ENCODE assay signal across 20 cellular contexts in the genomic region with DNA sequence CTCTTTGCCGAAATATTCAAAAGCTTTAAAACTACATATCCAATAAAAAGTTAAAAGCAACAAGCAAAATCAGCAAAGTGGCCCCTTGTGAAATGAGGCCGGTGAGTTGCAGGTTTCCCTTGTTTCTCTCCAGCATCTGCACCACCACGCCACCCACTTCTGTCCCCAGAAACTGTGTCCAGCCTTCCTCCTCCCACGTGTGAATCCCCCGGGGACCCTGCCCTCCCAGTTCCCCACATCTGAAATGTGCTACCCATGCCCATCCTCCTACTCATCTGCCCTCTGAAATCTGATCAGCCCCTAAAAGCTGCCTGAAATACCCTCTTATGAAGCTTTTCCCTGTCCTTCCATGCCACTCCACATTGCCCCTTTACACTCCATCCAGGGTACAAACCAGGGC. TPM values are rescaled to one million over a fixed set of nuclear protein-coding genes. Genes with fewer than 3 reads are reported as not detected.
A peak's percentile ranks its signal among the peaks of the same experiment; 100 is the strongest.
DNase-seq lines count a peak whose midpoint lies in the region; ATAC-seq, FAIRE-seq and TF ChIP-seq lines count a peak whose summit lies in the region.
"Had no signal": no experiment of that assay in that cellular context is flagged by ENCODE, and none has a peak within 500 bp of the region (broad histone marks: within the 10 kb centered on the region; RNA-seq: fewer than 3 reads in every experiment).

No MANE protein-coding gene starts in this region.

- H3K4ac ChIP-seq in H1 (replicated peaks; ENCODE audit: insufficient read length, low read depth, low read length) = no peak overlapping the region

- no peak for TF ChIP-seq POLR2A in H1 (IDR thresholded peaks at IDR 0.05; ENCODE audit: control extremely low read depth in 1 of 2, low read depth in 2 of 2, low read length in 2 of 2)
- TF ChIP-seq POLR2A in upper lobe of left lung (IDR thresholded peaks at IDR 0.05) = no peak

- FAIRE-seq in H1 (lab: Jason Lieb, UNC) = no peak
- FAIRE-seq: G401.6, RCC 7860 had no signal

- DNase-seq in NCI-H524 (lab: John Stamatoyannopoulos, UW) (peak; percentile 0 to 35), NCI-H524 treated with DMSO at 0.1 percent for 48 hours (lab: John Stamatoyannopoulos, UW) (no peak), OCI-LY7 (ENCODE audit: low spot score) (no peak), H1 (ENCODE audit: low read depth in 1 of 2, low spot score in 2 of 2) (no peak), upper lobe of left lung (no peak), upper lobe of right lung (no peak), GDM1 (lab: John Stamatoyannopoulos, UW) (no peak)
- DNase-seq: Caco-2, NCI-H1092, NCI-H1694 treated with DMSO at 0.1 percent for 48 hours, NCI-H446 treated with DMSO at 0.1 percent for 48 hours, NCI-H82, SHP77 had no signal

- H2AFZ ChIP-seq in OCI-LY7 (ENCODE audit: low read length) (no peak overlapping the region), H1 (ENCODE audit: low read length) (no peak overlapping the region)

- H3K27me3 ChIP-seq in H1 (replicated peaks in 1 of 4; ENCODE audit: control insufficient read depth in 3 of 4, extremely low read depth in 1 of 4, insufficient read depth in 3 of 4, low read length in 3 of 4) = peaks cover 5 to 26% (median 23%) of the 10 kb centered on the region in 4 experiments
- H3K27me3 ChIP-seq in upper lobe of left lung = peaks cover 0 to 7% (median 3%) of the 10 kb centered on the region in 4 donors
- peaks cover 16% of the 10 kb centered on the region for H3K27me3 ChIP-seq in upper lobe of right lung

- H3K14ac ChIP-seq in H1 (ENCODE audit: insufficient read length) = no peak overlapping the region

- TF ChIP-seq CTCF in OCI-LY7 (conservative IDR thresholded peaks at IDR 0.05; ENCODE audit: low read length) (no peak), H1 (IDR thresholded peaks at IDR 0.05; ENCODE audit: control extremely low read depth in 1 of 3, insufficient read depth in 1 of 3, low read depth in 1 of 3, low read length in 3 of 3) (no peak), upper lobe of left lung (IDR thresholded peaks at IDR 0.05) (no peak), upper lobe of right lung (IDR thresholded peaks at IDR 0.05) (no peak)

- no peak overlapping the region for H3K9ac ChIP-seq in H1 (replicated peaks in 1 of 4; ENCODE audit: extremely low read depth in 1 of 4, low read depth in 3 of 4, low read length in 3 of 4)

- no peak overlapping the region for H2BK120ac ChIP-seq in H1 (replicated peaks; ENCODE audit: low read depth, low read length)

- no peaks in the 10 kb centered on the region for H3K79me1 ChIP-seq in H1 (ENCODE audit: low read depth, low read length)

- peaks cover 73% of the 10 kb centered on the region for H3K36me3 ChIP-seq in OCI-LY7 (ENCODE audit: insufficient read depth, low read length)
- H3K36me3 ChIP-seq in H1 (ENCODE audit: control insufficient read depth in 2 of 4, insufficient read depth in 4 of 4, low read length in 3 of 4) = no peaks in the 10 kb centered on the region
- peaks cover 0 to under 1% (median 0%) of the 10 kb centered on the region in 4 donors for H3K36me3 ChIP-seq in upper lobe of left lung
- H3K36me3 ChIP-seq in upper lobe of right lung = peaks cover 2% of the 10 kb centered on the region
- H3K36me3 ChIP-seq: HAP-1 had no signal

- BruUV-seq in OCI-LY7 (replicated peaks; lab: Mats Ljungman, UMichigan) = no TSS peak

- POLR2A ChIA-PET in OCI-LY7 (lab: Charles Lee) (interaction anchor here (1.2 to 1.3 kb wide), 2 partner anchors 19 to 126 kb away, joined by 3 to 4 read pairs; no protein-coding TSS in a partner anchor), H1 (lab: Charles Lee; ENCODE audit: partially characterized antibody) (interaction anchor here (1.3 kb wide), 1 partner anchor 9 kb away, joined by 3 read pairs; no protein-coding TSS in a partner anchor)

- intact Hi-C loops in OCI-LY7 (cut with micrococcal nuclease; ENCODE audit: unreplicated experiment) = loop anchor here (2.0 kb wide), 1 partner anchor 19 kb away; no protein-coding TSS in a partner anchor
- intact Hi-C loops in upper lobe of right lung (cut with DNase I) = no loop called here

- no peak overlapping the region for H4K91ac ChIP-seq in H1 (replicated peaks; ENCODE audit: insufficient read length, low read length)

- no peak for TF ChIP-seq RAD21 in H1 (IDR thresholded peaks at IDR 0.05 in 1 of 2, conservative IDR thresholded peaks at IDR 0.05 in 1 of 2; ENCODE audit: low read depth in 2 of 2, low read length in 2 of 2)

- H3K79me2 ChIP-seq in OCI-LY7 (ENCODE audit: insufficient read depth, low read depth, low read length) (peaks cover 55% of the 10 kb centered on the region), H1 (ENCODE audit: control insufficient read depth in 1 of 2, insufficient read depth in 2 of 2, low read length in 2 of 2) (no peaks in the 10 kb centered on the region)

- H3K27ac ChIP-seq in OCI-LY7 (ENCODE audit: low read depth, low read length, poor library complexity, severe bottlenecking) = no peak overlapping the region
- H3K27ac ChIP-seq in H1 (ENCODE audit: low read depth, low read length) = no peak overlapping the region
- peak overlapping the region in 3 of 4 donors; percentile 27 to 90 (median 87) for H3K27ac ChIP-seq in upper lobe of left lung
- H3K27ac ChIP-seq in upper lobe of right lung = no peak overlapping the region
- H3K27ac ChIP-seq: 22Rv1, C4-2B had no signal

- H3K4me1 ChIP-seq in OCI-LY7 (ENCODE audit: insufficient read depth, low read length, poor library complexity, severe bottlenecking) (peaks cover 38% of the 10 kb centered on the region), H1 (replicated peaks in 1 of 4; ENCODE audit: control insufficient read depth in 3 of 4, insufficient read depth in 4 of 4, low read length in 3 of 4) (peaks cover 0 to 8% (median 5%) of the 10 kb centered on the region in 4 experiments; a peak in 5 of 7 replicates), upper lobe of left lung (peaks cover 12 to 32% (median 22%) of the 10 kb centered on the region in 4 donors), upper lobe of right lung (peaks cover 11% of the 10 kb centered on the region)

- H2BK20ac ChIP-seq in H1 (ENCODE audit: low read length) = no peak overlapping the region

- H2AK5ac ChIP-seq in H1 (ENCODE audit: low read depth, low read length) = 0 out of 2 replicates have a peak overlapping the region, but pooled peaks have one; percentile 13

- H3K4me2 ChIP-seq in OCI-LY7 (ENCODE audit: low read length) = peak overlapping the region; percentile 83
- H3K4me2 ChIP-seq in H1 (ENCODE audit: insufficient read depth in 1 of 2, low read depth in 2 of 2, low read length in 2 of 2) = no peak overlapping the region

- H2BK5ac ChIP-seq in H1 (ENCODE audit: low read depth, low read length) = no peak overlapping the region

- peaks cover 17% of the 10 kb centered on the region for H3K23me2 ChIP-seq in H1 (ENCODE audit: low read depth, low read length)

- TF ChIP-seq EP300 in H1 (IDR thresholded peaks at IDR 0.05; ENCODE audit: borderline replicate concordance in 1 of 2, low read depth in 2 of 2, low read length in 2 of 2) (no peak), upper lobe of left lung (IDR thresholded peaks at IDR 0.05) (no peak)

- peak overlapping the region; percentile 89 for H3K4me3 ChIP-seq in OCI-LY7 (ENCODE audit: low read depth, low read length, poor library complexity, severe bottlenecking)
- H3K4me3 ChIP-seq in H1 (ENCODE audit: extremely low read depth in 1 of 4, insufficient read depth in 2 of 4, low read depth in 3 of 4, low read length in 4 of 4) = no peak overlapping the region
- H3K4me3 ChIP-seq in upper lobe of left lung = no peak overlapping the region
- H3K4me3 ChIP-seq in upper lobe of right lung = no peak overlapping the region
- H3K4me3 ChIP-seq: HAP-1 had no signal

- H2BK12ac ChIP-seq in H1 (ENCODE audit: low read depth, low read length) = no peak overlapping the region

- ATAC-seq in upper lobe of left lung (ENCODE audit: low FRiP score in 2 of 2) (no peak), GM19455 (IDR thresholded peaks at IDR 0.05; ENCODE audit: unreplicated experiment) (no peak), upper lobe of right lung (no peak)

- H3K23ac ChIP-seq in H1 (ENCODE audit: insufficient read length) = no peak overlapping the region

- CTCF ChIA-PET in OCI-LY7 (lab: Charles Lee; ENCODE audit: unreplicated experiment) = no interaction called here
- CTCF ChIA-PET in H1 (lab: Charles Lee; ENCODE audit: partially characterized antibody) = interaction anchor here (0.9 to 2.3 kb wide), 2 partner anchors 69 to 143 kb away, joined by 3 to 5 read pairs; no protein-coding TSS in a partner anchor

- H2BK15ac ChIP-seq in H1 (ENCODE audit: low read length) = no peak overlapping the region

- no peak overlapping the region for H4K8ac ChIP-seq in H1 (ENCODE audit: extremely low read depth, insufficient read depth, low read length)

- no peaks in the 10 kb centered on the region for H3K9me2 ChIP-seq in OCI-LY7 (ENCODE audit: insufficient read depth, low read length)

- no peak overlapping the region for H3K56ac ChIP-seq in H1 (replicated peaks; ENCODE audit: insufficient read length, low read depth, low read length)

- H3K9me3 ChIP-seq in OCI-LY7 (ENCODE audit: low read length) (no peaks in the 10 kb centered on the region), H1 (ENCODE audit: insufficient read depth in 2 of 2, low read depth in 1 of 2, low read length in 1 of 2) (no peaks in the 10 kb centered on the region), upper lobe of left lung (no peaks in the 10 kb centered on the region), upper lobe of right lung (no peaks in the 10 kb centered on the region)
- H3K9me3 ChIP-seq: Caco-2, HAP-1 had no signal

- no peak overlapping the region for H3K18ac ChIP-seq in H1 (ENCODE audit: extremely low read depth, low read length)

- H4K20me1 ChIP-seq in OCI-LY7 (ENCODE audit: insufficient read depth, low read length) = peaks cover 30% of the 10 kb centered on the region
- no peaks in the 10 kb centered on the region for H4K20me1 ChIP-seq in H1 (replicated peaks in 1 of 2; ENCODE audit: control insufficient read depth in 1 of 2, insufficient read depth in 2 of 2, low read length in 2 of 2)

- H4K5ac ChIP-seq in H1 (ENCODE audit: insufficient read length, low read depth, low read length) = no peak overlapping the region

- WGBS in H1 (ENCODE audit: extremely low coverage in 1 of 2, insufficient coverage in 1 of 2, insufficient read length in 1 of 2, insufficient replicate concordance in 2 of 2, low coverage in 1 of 2, low lambda C conversion rate in 2 of 2, missing lambda C conversion rate in 1 of 2), 2 experiments = 91% methylated on average over 5 of the region's 5 CpGs; no CpG with 5 or more reads in 1 of the 2 experiments
- WGBS in upper lobe of left lung, 2 donors = 64 to 69% methylated on average over 5 of the region's 5 CpGs

RNA-seq across cellular contexts. Expression of a gene that starts 3.8 kb away (rescaled TPM):
- total RNA-seq in OCI-LY7 (2014; rRNA removed; shearing (Covaris generic)) = 146 and 164 TPM in 2 replicates
- total RNA-seq in OCI-LY7 (2022) (139 and 169 TPM in 2 replicates), upper lobe of left lung (100 to 1,000 TPM; 113 to 686 (median 280) TPM), upper lobe of right lung (128 TPM)
- 1.2 and 1.6 TPM in 2 replicates for total RNA-seq in H1 (2021; fragmentation: NEBNext Ultra II Directional; extraction: Animal tissue kit (Norgen Biotek cat#: 25700))
- polyA plus RNA-seq in H1 (2011; rRNA removed) = 3.8 and 7.7 TPM in 2 replicates
- 4.7 TPM for polyA plus RNA-seq in H1 (2011; cell fraction: cytosol; rRNA removed)
- 21.0 TPM for polyA plus RNA-seq in H1 (2011; cell fraction: nucleus; rRNA removed)
- polyA plus RNA-seq in H1 (2012, experiment 1 of 2) = 2.4 to 5.1 TPM (median 3.2 TPM) in 4 replicates
- polyA plus RNA-seq in H1 (2012, experiment 2 of 2) = 1.1 TPM
- 2.0 TPM for polyA plus RNA-seq in H1 (2013, experiment 1 of 2)
- polyA plus RNA-seq in H1 (2013, experiment 2 of 2) = 2.0 TPM
- 2.5 and 3.4 TPM in 2 replicates for polyA minus RNA-seq in H1 (2011; rRNA and poly(A)+ RNA removed)
- 2.1 TPM for polyA minus RNA-seq in H1 (2011; cell fraction: cytosol; rRNA and poly(A)+ RNA removed)
- 6.6 TPM for polyA minus RNA-seq in H1 (2011; cell fraction: nucleus; rRNA and poly(A)+ RNA removed)
- total RNA-seq: Caco-2, HT1080 had no signal

Comparison
In these comparisons a context has a peak if more than half of its experiments do, and no peak if none do; other contexts are left out.
1. DNase-seq: peak in NCI-H524 (2 of 2); none in NCI-H524 treated with DMSO at 0.1 percent for 48 hours (single experiment), OCI-LY7 (single experiment), H1 (0 of 2), upper lobe of left lung (0 of 2), upper lobe of right lung (single experiment) and GDM1 (single experiment).
2. H3K27ac ChIP-seq: peak in upper lobe of left lung (3 of 4); none in OCI-LY7 (single experiment), H1 (single experiment) and upper lobe of right lung (single experiment).
3. RNA of a gene that starts 3.8 kb away (total RNA-seq): 113 to 686 TPM in upper lobe of left lung, 139 to 169 TPM in OCI-LY7 and 128 TPM in upper lobe of right lung (single experiment); 1.2 to 1.6 TPM in H1; every median in the first group is over 10 times any median in the second.